ENCODE assay signal across 23 cellular contexts in the genomic region with DNA sequence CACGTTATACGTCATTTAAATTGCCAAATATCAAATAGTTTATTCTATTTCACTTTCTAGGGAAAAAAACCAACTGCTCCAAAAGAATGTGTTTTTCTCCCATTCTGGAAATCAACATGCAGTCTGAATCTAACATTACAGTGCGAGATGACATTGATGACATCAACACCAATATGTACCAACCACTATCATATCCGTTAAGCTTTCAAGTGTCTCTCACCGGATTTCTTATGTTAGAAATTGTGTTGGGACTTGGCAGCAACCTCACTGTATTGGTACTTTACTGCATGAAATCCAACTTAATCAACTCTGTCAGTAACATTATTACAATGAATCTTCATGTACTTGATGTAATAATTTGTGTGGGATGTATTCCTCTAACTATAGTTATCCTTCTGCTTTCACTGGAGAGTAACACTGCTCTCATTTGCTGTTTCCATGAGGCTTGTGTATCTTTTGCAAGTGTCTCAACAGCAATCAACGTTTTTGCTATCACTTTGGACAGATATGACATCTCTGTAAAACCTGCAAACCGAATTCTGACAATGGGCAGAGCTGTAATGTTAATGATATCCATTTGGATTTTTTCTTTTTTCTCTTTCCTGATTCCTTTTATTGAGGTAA. TPM values are rescaled to one million over a fixed set of nuclear protein-coding genes. Genes with fewer than 3 reads are reported as not detected.
"Had no signal": no experiment of that assay in that cellular context is flagged by ENCODE, and none has a peak within 500 bp of the region (broad histone marks: within the 10 kb centered on the region; RNA-seq: fewer than 3 reads in every experiment).

No MANE protein-coding gene starts in this region.

- H3K9me3 ChIP-seq: colonic mucosa, esophagus muscularis mucosa, lower lobe of right lung, tibial artery had no signal

- H3K27ac ChIP-seq: brain microvascular endothelial cell, colonic mucosa, esophagus muscularis mucosa, lower lobe of right lung, tibial artery had no signal

- H3K4me3 ChIP-seq: colonic mucosa, esophagus muscularis mucosa, lower lobe of right lung, tibial artery had no signal

- H3K4me1 ChIP-seq: colonic mucosa, tibial artery had no signal

- ATAC-seq: activated CD8-positive, alpha-beta T cell treated with anti-CD3 and anti-CD28 coated beads, Interleukin-2, amount 10 ng/mL, durations not matched to agents 7 days and 5 days; activated naive CD4-positive, alpha-beta T cell treated with anti-CD3 and anti-CD28 coated beads, Interleukin-2, amount 50 U/mL, for 72 hours; left colon; lower lobe of right lung had no signal

- H3K27me3 ChIP-seq: brain microvascular endothelial cell, colonic mucosa, esophagus muscularis mucosa, tibial artery had no signal

- H3K36me3 ChIP-seq: brain microvascular endothelial cell, colonic mucosa, esophagus muscularis mucosa, lower lobe of right lung, tibial artery had no signal

- DNase-seq: activated CD4-positive, alpha-beta T cell treated with anti-CD3 and anti-CD28 coated beads, Interleukin-2, amount 10 ng/mL, durations not matched to agents 7 days and 5 days; activated CD8-positive, alpha-beta T cell treated with anti-CD3 and anti-CD28 coated beads, Interleukin-2, amount 10 ng/mL, durations not matched to agents 7 days and 5 days; activated gamma-delta T cell treated with Interleukin-2 at 50 U/mL for 16 hours; aorta; brain microvascular endothelial cell; colonic mucosa; islet precursor cell; left colon; lower lobe of right lung; naive B cell; stimulated activated CD4-positive, alpha-beta T cell treated with anti-CD3 and anti-CD28 coated beads, Interleukin-12 subunit alpha, Interleukin-12 subunit beta, amount 100 ng/mL, for 4 hours; substantia nigra; T-helper 2 cell; tibial artery had no signal

- FAIRE-seq: frontal cortex had no signal

RNA-seq across cellular contexts. Expression of a gene that starts 4.2 kb away (rescaled TPM):
- total RNA-seq: activated CD4-positive, alpha-beta T cell treated with anti-CD3 and anti-CD28 coated beads, Interleukin-2, amount 10 ng/mL, durations not matched to agents 7 days and 5 days; activated CD8-positive, alpha-beta T cell treated with anti-CD3 and anti-CD28 coated beads, Interleukin-2, amount 10 ng/mL, durations not matched to agents 7 days and 5 days; activated naive CD4-positive, alpha-beta T cell treated with anti-CD3 and anti-CD28 coated beads, Interleukin-2, amount 50 U/mL, for 72 hours; activated T-helper 1 cell treated with anti-CD3 and anti-CD28 coated beads, Interleukin-12 subunit alpha, Interleukin-12 subunit beta, Interleukin-2, Interleukin-4 antibody, amounts not matched to agents 30 ng/mL and 10 ng/mL and 1 ng/mL, durations not matched to agents 14 hours and 24 hours and 36 hours; aorta; left colon; lower lobe of right lung; mesenteric fat pad; mucosa of gallbladder; osteoblast; posterior vena cava; ureter had no signal
